Comparison of ENCODE assay signal across 11 cellular contexts in genomic region chr20:37223053-37223452, GRCh38. TPM values are rescaled to one million over a fixed set of nuclear protein-coding genes. Genes with fewer than 3 reads are reported as not detected.
DNase-seq lines count a peak whose midpoint lies in the region; ATAC-seq and TF ChIP-seq lines count a peak whose summit lies in the region.
"Had no signal": no experiment of that assay in that cellular context is flagged by ENCODE, and none has a peak within 500 bp of the region (broad histone marks: within the 10 kb centered on the region; RNA-seq: fewer than 3 reads in every experiment).

No MANE protein-coding gene starts in this region.

- peaks cover 10% of the 10 kb centered on the region for H3F3A ChIP-seq in smooth muscle cell (ENCODE audit: low read depth)

- peaks cover 54% of the 10 kb centered on the region for H4K20me1 ChIP-seq in smooth muscle cell (ENCODE audit: low read depth)

- DNase-seq in activated CD8-positive, alpha-beta memory T cell treated with anti-CD3 and anti-CD28 coated beads for 24 hours: peak; percentile 5
- DNase-seq in activated CD8-positive, alpha-beta memory T cell treated with anti-CD3 and anti-CD28 coated beads, Interleukin-2, amount 50 U/mL, for 4 hours: no peak
- DNase-seq in SIG-M5 treated with dmso at 0.1 percent for 504 hours (lab: John Stamatoyannopoulos, UW; ENCODE audit: unreplicated experiment) (peak; percentile 93), fibroblast of villous mesenchyme (ENCODE audit: low read depth) (peak; percentile 91), smooth muscle cell (lab: John Stamatoyannopoulos, UW; ENCODE audit: unreplicated experiment) (no peak), D341Med (ENCODE audit: low spot score) (no peak)
- DNase-seq: activated T-cell treated with anti-CD3 and anti-CD28 coated beads, Interleukin-2, amount 50 U/mL, for 4 hours had no signal

- H3K4me3 ChIP-seq in fibroblast of villous mesenchyme (ENCODE audit: low read depth, low read length) (no peak overlapping the region), smooth muscle cell (no peak overlapping the region)

- H3K9me3 ChIP-seq in smooth muscle cell (replicated peaks; ENCODE audit: low read depth): no peaks in the 10 kb centered on the region

- no peak overlapping the region for H3K9ac ChIP-seq in smooth muscle cell (ENCODE audit: low read depth)

- H3K27ac ChIP-seq in smooth muscle cell (ENCODE audit: low read depth): peak overlapping the region; percentile 59
- H3K27ac ChIP-seq: C4-2B had no signal

- peaks cover 13% of the 10 kb centered on the region for H3K4me1 ChIP-seq in smooth muscle cell (ENCODE audit: low read depth)

- no peak overlapping the region for H3K4me2 ChIP-seq in smooth muscle cell

- H2AFZ ChIP-seq in smooth muscle cell (ENCODE audit: low read depth): no peak overlapping the region

- H3K27me3 ChIP-seq in smooth muscle cell (ENCODE audit: low read depth): no peaks in the 10 kb centered on the region

- H3K79me2 ChIP-seq in smooth muscle cell (ENCODE audit: low read depth): no peaks in the 10 kb centered on the region

- TF ChIP-seq CTCF in fibroblast of villous mesenchyme (IDR thresholded peaks at IDR 0.05; ENCODE audit: insufficient read depth, low read depth, low read length) (no peak), smooth muscle cell (IDR thresholded peaks at IDR 0.05; ENCODE audit: borderline replicate concordance, insufficient read depth, poor library complexity, severe bottlenecking) (no peak)

- H3K36me3 ChIP-seq in smooth muscle cell (ENCODE audit: low read depth): peaks cover 20% of the 10 kb centered on the region

- ATAC-seq in HG03571 (IDR thresholded peaks at IDR 0.05; ENCODE audit: unreplicated experiment) (no peak), HG03025 (IDR thresholded peaks at IDR 0.05; ENCODE audit: low FRiP score, unreplicated experiment) (no peak)

RNA-seq across cellular contexts. Expression of gene GHRH, which starts 38.6 kb away (rescaled TPM):
- total RNA-seq in fibroblast of villous mesenchyme: not detected in 2 replicates
- total RNA-seq in smooth muscle cell: not detected in 2 replicates
- not detected in 2 replicates for polyA plus RNA-seq in smooth muscle cell
- total RNA-seq: activated T-cell treated with anti-CD3 and anti-CD28 coated beads, Interleukin-2, amount 50 U/mL, for 4 hours had no signal
- polyA plus RNA-seq: neural cell had no signal

RNA-seq across cellular contexts. Expression of gene MROH8, which starts 43.7 kb away (rescaled TPM):
- total RNA-seq in fibroblast of villous mesenchyme (2.6 and 3.5 TPM in 2 replicates), smooth muscle cell (1.6 and 2.2 TPM in 2 replicates)
- polyA plus RNA-seq in smooth muscle cell: 0.81 and 2.8 TPM in 2 replicates

RNA-seq across cellular contexts. Expression of gene RPN2, which starts 43.9 kb away (rescaled TPM):
- 173 and 218 TPM in 2 replicates for total RNA-seq in fibroblast of villous mesenchyme
- total RNA-seq in smooth muscle cell: 325 and 363 TPM in 2 replicates
- polyA plus RNA-seq in smooth muscle cell: 349 and 372 TPM in 2 replicates

Comparison
In these comparisons a context has a peak if more than half of its experiments do, and no peak if none do; other contexts are left out.
1. DNase-seq: peak in activated CD8-positive, alpha-beta memory T cell treated with anti-CD3 and anti-CD28 coated beads for 24 hours (single experiment), SIG-M5 treated with dmso at 0.1 percent for 504 hours (single experiment) and fibroblast of villous mesenchyme (single experiment); none in activated CD8-positive, alpha-beta memory T cell treated with anti-CD3 and anti-CD28 coated beads, Interleukin-2, amount 50 U/mL, for 4 hours (single experiment), smooth muscle cell (single experiment) and D341Med (single experiment).